10 cellular contexts compared by ENCODE assay signal in the genomic region with DNA sequence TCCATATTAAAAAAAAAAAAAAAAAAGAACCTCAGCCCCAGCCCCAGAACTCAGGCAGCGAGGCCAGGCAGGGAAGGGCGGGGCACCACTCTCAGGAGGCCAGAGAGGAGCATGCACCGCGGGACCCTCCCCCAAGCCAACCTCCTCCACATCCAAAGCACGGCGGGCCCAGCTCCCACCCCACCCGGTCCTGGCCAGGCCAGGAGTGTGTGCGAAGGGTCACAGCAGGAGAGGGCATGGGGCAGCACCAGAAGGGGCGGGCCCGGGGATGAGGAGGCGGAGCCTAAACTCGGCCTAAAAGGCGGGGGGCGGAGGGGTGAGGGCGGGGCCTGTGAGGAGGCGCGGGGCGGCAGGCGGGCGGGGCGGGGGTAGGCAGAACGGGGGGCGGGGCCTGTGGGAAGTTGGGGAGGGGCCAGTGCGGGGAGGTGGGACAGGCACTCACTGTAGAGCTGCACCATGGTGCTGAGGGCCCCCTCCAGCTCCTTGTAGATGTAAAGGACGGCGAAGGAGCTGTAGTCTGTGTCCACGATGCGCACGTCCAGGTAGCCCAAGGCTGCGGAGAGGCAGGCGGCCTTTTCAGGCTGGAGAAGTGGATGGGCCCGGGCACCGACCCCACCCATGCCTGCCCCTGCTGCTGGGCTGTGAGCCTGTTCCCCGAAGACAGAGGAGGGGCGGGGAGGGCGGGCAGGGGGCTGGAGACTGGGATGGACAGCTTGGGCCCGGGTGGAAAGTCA. TPM values are rescaled to one million over a fixed set of nuclear protein-coding genes. Genes with fewer than 3 reads are reported as not detected.
A peak's percentile ranks its signal among the peaks of the same experiment; 100 is the strongest.
DNase-seq lines count a peak whose midpoint lies in the region; ATAC-seq, FAIRE-seq and TF ChIP-seq lines count a peak whose summit lies in the region.
"Had no signal": no experiment of that assay in that cellular context is flagged by ENCODE, and none has a peak within 500 bp of the region (broad histone marks: within the 10 kb centered on the region; RNA-seq: fewer than 3 reads in every experiment).

No MANE protein-coding gene starts in this region.

- H3K4me1 Mint-ChIP-seq in activated CD4-positive, alpha-beta memory T cell treated with anti-CD3 and anti-CD28 coated beads for 36 hours (ENCODE audit: low read depth), result peaks cover 15% of the 10 kb centered on the region

- no peak for FAIRE-seq in A549 (lab: Jason Lieb, UNC)
- FAIRE-seq: islet of Langerhans, TTC549 had no signal

- peak; percentile 21 to 68; a peak in 4 of 6 replicates for ATAC-seq in A549
- ATAC-seq in aorta (ENCODE audit: low FRiP score), result peak; percentile 33
- ATAC-seq in GM18873 (IDR thresholded peaks at IDR 0.05; ENCODE audit: low FRiP score, unreplicated experiment), result no peak

- H3K36me3 Mint-ChIP-seq in activated CD4-positive, alpha-beta memory T cell treated with anti-CD3 and anti-CD28 coated beads for 36 hours, result no peaks in the 10 kb centered on the region

- TF ChIP-seq POLR2A in A549 (IDR thresholded peaks at IDR 0.05; ENCODE audit: low read length), result peak; percentile 22; the same call in 1 of the 2 replicates

- WGBS in A549 (ENCODE audit: missing lambda C conversion rate), result 52% methylated on average over 20 of the region's 37 CpGs
- WGBS in aorta, 2 donors, result 14 to 18% methylated on average over 37 of the region's 37 CpGs

- H3K4me2 ChIP-seq in A549, result peak overlapping the region; percentile 66

- TF ChIP-seq EP300 in A549 (IDR thresholded peaks at IDR 0.05), result no peak

- no peak overlapping the region for H3K27ac Mint-ChIP-seq in activated CD4-positive, alpha-beta memory T cell treated with anti-CD3 and anti-CD28 coated beads for 36 hours

- no peak for TF ChIP-seq RAD21 in A549 (conservative IDR thresholded peaks at IDR 0.05 in 1 of 2, IDR thresholded peaks at IDR 0.05 in 1 of 2)

- intact Hi-C loops in activated CD4-positive, alpha-beta memory T cell treated with anti-CD3 and anti-CD28 coated beads for 36 hours (cut with micrococcal nuclease), result no loop called here
- intact Hi-C loops in aorta (cut with DNase I), result no loop called here

- H3K4me3 ChIP-seq in A549 (no peak overlapping the region), iPS-18a (ENCODE audit: low read length) (peak overlapping the region; percentile 17), aorta (ENCODE audit: low read length in 2 of 2) (no peak overlapping the region)

- peaks cover 16% of the 10 kb centered on the region for H3K4me1 ChIP-seq in A549
- H3K4me1 ChIP-seq in iPS-18a (ENCODE audit: control insufficient read depth, low read depth, low read length), result peaks cover 2% of the 10 kb centered on the region
- H3K4me1 ChIP-seq in aorta (ENCODE audit: control insufficient read depth in 1 of 2, insufficient read depth in 2 of 2, low read length in 2 of 2), result no peaks in the 10 kb centered on the region

- DNase-seq in A549 (ENCODE audit: low read depth in 1 of 2, low spot score in 1 of 2), result peak; percentile 49 to 79
- DNase-seq in HT-29 (ENCODE audit: low spot score), result peak; percentile 74
- peak; percentile 50 for DNase-seq in activated CD4-positive, alpha-beta memory T cell treated with anti-CD3 and anti-CD28 coated beads for 36 hours
- peak; percentile 43 to 84 for DNase-seq in aorta
- DNase-seq in A172 (ENCODE audit: low spot score), result no peak
- DNase-seq in putamen (ENCODE audit: low spot score), result no peak

- CTCF ChIA-PET in A549 (lab: Yijun Ruan, JAX), result interaction anchor here (1.0 to 28.0 kb wide), 5 partner anchors 15 to 34 kb away, joined by 3 to 625 read pairs (median 11); partner anchors contain the start of genes LCN10, LCN6 and TMEM141
- CTCF ChIA-PET in activated CD4-positive, alpha-beta memory T cell treated with anti-CD3 and anti-CD28 coated beads for 36 hours (lab: Charles Lee), result interaction anchor here (0.9 to 1.1 kb wide), 2 partner anchors 12 to 24 kb away, joined by 3 read pairs; no protein-coding TSS in a partner anchor

- H3K27ac ChIP-seq in A549, result peak overlapping the region in 1 of 2 experiments; percentile 68; a peak in 3 of 6 replicates
- H3K27ac ChIP-seq in iPS-18a (ENCODE audit: low read length), result no peak overlapping the region
- H3K27ac ChIP-seq in aorta (ENCODE audit: low read depth in 1 of 2, low read length in 2 of 2), result no peak overlapping the region

- H3K36me3 ChIP-seq in iPS-18a (ENCODE audit: control insufficient read depth, low read depth, low read length) (no peaks in the 10 kb centered on the region), aorta (ENCODE audit: control insufficient read depth in 1 of 2, insufficient read depth in 2 of 2, low read length in 1 of 2) (no peaks in the 10 kb centered on the region)

- peaks cover 20% of the 10 kb centered on the region for H3K27me3 Mint-ChIP-seq in activated CD4-positive, alpha-beta memory T cell treated with anti-CD3 and anti-CD28 coated beads for 36 hours

- H3K27me3 ChIP-seq in iPS-18a (ENCODE audit: control insufficient read depth, insufficient read depth, low read length), result peaks cover 8% of the 10 kb centered on the region
- H3K27me3 ChIP-seq in aorta (ENCODE audit: control insufficient read depth in 1 of 2, insufficient read depth in 2 of 2, low read length in 1 of 2), result no peaks in the 10 kb centered on the region

- no peaks in the 10 kb centered on the region for H3K9me3 Mint-ChIP-seq in activated CD4-positive, alpha-beta memory T cell treated with anti-CD3 and anti-CD28 coated beads for 36 hours

- TF ChIP-seq CTCF in A549 (IDR thresholded peaks at IDR 0.05), result no peak

- no peaks in the 10 kb centered on the region for H3K9me3 ChIP-seq in A549
- H3K9me3 ChIP-seq in iPS-18a (ENCODE audit: control insufficient read depth, low read depth, low read length), result no peaks in the 10 kb centered on the region
- no peaks in the 10 kb centered on the region for H3K9me3 ChIP-seq in aorta (ENCODE audit: control insufficient read depth, low read length)

- POLR2A ChIA-PET in A549 (lab: Yijun Ruan, JAX), result interaction anchor here (1.3 kb wide), 1 partner anchor 35 kb away, joined by 4 read pairs; no protein-coding TSS in a partner anchor
- POLR2A ChIA-PET in activated CD4-positive, alpha-beta memory T cell treated with anti-CD3 and anti-CD28 coated beads for 36 hours (lab: Charles Lee), result no interaction called here

- no peak overlapping the region for H3K9ac ChIP-seq in iPS-18a (ENCODE audit: low read length)

- no peak overlapping the region for H3K4me3 Mint-ChIP-seq in activated CD4-positive, alpha-beta memory T cell treated with anti-CD3 and anti-CD28 coated beads for 36 hours

RNA-seq across cellular contexts. Expression of gene LCN15, which starts 1.2 kb away (rescaled TPM):
- polyA plus RNA-seq in A549 (2011; rRNA removed), result 0.10 and 0.24 TPM in 2 replicates
- polyA plus RNA-seq in A549 (2012; cell fraction: cytosol; rRNA removed), result 0.05 and 0.08 TPM in 2 replicates
- 0.18 and 0.20 TPM in 2 replicates for polyA plus RNA-seq in A549 (2012; cell fraction: nucleus; rRNA removed)
- polyA plus RNA-seq in A549 (2017; fragmentation: RNase III; extraction: RNeasy Plus Mini Kit Qiagen cat#74134 plus additional on column Dnase treatment), result 0.07 to 0.09 TPM in 2 of 3 replicates, not detected in the other
- polyA minus RNA-seq in A549 (2011; rRNA and poly(A)+ RNA removed), result not detected in 2 replicates
- 0.60 TPM in 1 of 2 replicates, not detected in the other for total RNA-seq in HT-29 (2014; rRNA removed; shearing (Covaris generic))
- not detected for total RNA-seq in activated CD4-positive, alpha-beta memory T cell treated with anti-CD3 and anti-CD28 coated beads for 36 hours
- not detected for total RNA-seq in aorta
- polyA plus RNA-seq in aorta, result under 1 TPM in 1 of 2 donors, not detected in 1; 0.88 TPM
- not detected in 2 replicates for total RNA-seq in A172 (2014; rRNA removed; shearing (Covaris generic))

RNA-seq across cellular contexts. Expression of gene LCN8, which starts 5.0 kb away (rescaled TPM):
- polyA plus RNA-seq in A549 (2011; rRNA removed) (not detected in 2 replicates), A549 (2017; fragmentation: RNase III; extraction: RNeasy Plus Mini Kit Qiagen cat#74134 plus additional on column Dnase treatment) (not detected in 3 replicates), aorta (under 1 TPM in 1 of 2 donors, not detected in 1; 0.10 TPM)
- polyA plus RNA-seq in A549 (2012; cell fraction: cytosol; rRNA removed), result not detected in 2 replicates
- polyA plus RNA-seq in A549 (2012; cell fraction: nucleus; rRNA removed), result 0.05 TPM in 1 of 2 replicates, not detected in the other
- not detected in 2 replicates for polyA minus RNA-seq in A549 (2011; rRNA and poly(A)+ RNA removed)
- total RNA-seq in HT-29 (2014; rRNA removed; shearing (Covaris generic)), result not detected in 2 replicates
- not detected for total RNA-seq in activated CD4-positive, alpha-beta memory T cell treated with anti-CD3 and anti-CD28 coated beads for 36 hours
- total RNA-seq in aorta, result not detected
- not detected in 2 replicates for total RNA-seq in A172 (2014; rRNA removed; shearing (Covaris generic))

RNA-seq across cellular contexts. Expression of gene LCN6, which starts 14.8 kb away (rescaled TPM):
- polyA plus RNA-seq in A549 (2011; rRNA removed) (not detected in 2 replicates), A549 (2017; fragmentation: RNase III; extraction: RNeasy Plus Mini Kit Qiagen cat#74134 plus additional on column Dnase treatment) (not detected in 3 replicates), aorta (1 to 10 TPM in 1 of 2 donors, not detected in 1; 2.5 TPM)
- not detected in 2 replicates for polyA plus RNA-seq in A549 (2012; cell fraction: cytosol; rRNA removed)
- not detected in 2 replicates for polyA plus RNA-seq in A549 (2012; cell fraction: nucleus; rRNA removed)
- not detected in 2 replicates for polyA minus RNA-seq in A549 (2011; rRNA and poly(A)+ RNA removed)
- total RNA-seq in HT-29 (2014; rRNA removed; shearing (Covaris generic)), result not detected in 2 replicates
- not detected for total RNA-seq in activated CD4-positive, alpha-beta memory T cell treated with anti-CD3 and anti-CD28 coated beads for 36 hours
- 10 to 100 TPM; 17.4 to 24.2 TPM for total RNA-seq in aorta
- not detected in 2 replicates for total RNA-seq in A172 (2014; rRNA removed; shearing (Covaris generic))

RNA-seq across cellular contexts. Expression of gene LCN10, which starts 20.3 kb away (rescaled TPM):
- not detected in 2 replicates for polyA plus RNA-seq in A549 (2011; rRNA removed)
- not detected in 2 replicates for polyA plus RNA-seq in A549 (2012; cell fraction: cytosol; rRNA removed)
- not detected in 2 replicates for polyA plus RNA-seq in A549 (2012; cell fraction: nucleus; rRNA removed)
- polyA plus RNA-seq in A549 (2017; fragmentation: RNase III; extraction: RNeasy Plus Mini Kit Qiagen cat#74134 plus additional on column Dnase treatment), result not detected in 3 replicates
- polyA minus RNA-seq in A549 (2011; rRNA and poly(A)+ RNA removed), result not detected in 2 replicates
- total RNA-seq in HT-29 (2014; rRNA removed; shearing (Covaris generic)), result not detected in 2 replicates
- total RNA-seq in activated CD4-positive, alpha-beta memory T cell treated with anti-CD3 and anti-CD28 coated beads for 36 hours, result 1 to 10 TPM; 1.2 to 1.5 TPM
- total RNA-seq in aorta, result 10 to 100 TPM; 11.4 to 13.4 TPM
- polyA plus RNA-seq in aorta, result 1 to 10 TPM in 1 of 2 donors, under 1 TPM in 1; 0.25 to 2.1 TPM
- not detected in 2 replicates for total RNA-seq in A172 (2014; rRNA removed; shearing (Covaris generic))

RNA-seq across cellular contexts. Expression of gene TMEM141, which starts 28.1 kb away (rescaled TPM):
- 64.5 and 78.0 TPM in 2 replicates for polyA plus RNA-seq in A549 (2011; rRNA removed)
- polyA plus RNA-seq in A549 (2012; cell fraction: cytosol; rRNA removed), result 104 and 117 TPM in 2 replicates
- polyA plus RNA-seq in A549 (2012; cell fraction: nucleus; rRNA removed), result 75.8 and 78.8 TPM in 2 replicates
- polyA plus RNA-seq in A549 (2017; fragmentation: RNase III; extraction: RNeasy Plus Mini Kit Qiagen cat#74134 plus additional on column Dnase treatment), result 69.9 to 71.0 TPM (median 70.7 TPM) in 3 replicates
- 27.4 and 35.2 TPM in 2 replicates for polyA minus RNA-seq in A549 (2011; rRNA and poly(A)+ RNA removed)
- 357 and 376 TPM in 2 replicates for total RNA-seq in HT-29 (2014; rRNA removed; shearing (Covaris generic))
- 10 to 100 TPM; 42.3 to 45.2 TPM for total RNA-seq in activated CD4-positive, alpha-beta memory T cell treated with anti-CD3 and anti-CD28 coated beads for 36 hours
- total RNA-seq in aorta, result 10 to 100 TPM; 26.6 to 27.0 TPM
- polyA plus RNA-seq in aorta, result 10 to 100 TPM; 57.0 to 95.8 TPM
- 74.4 and 101 TPM in 2 replicates for total RNA-seq in A172 (2014; rRNA removed; shearing (Covaris generic))

Comparison
In these comparisons a context has a peak if more than half of its experiments do, and no peak if none do; other contexts are left out.
1. DNase-seq: peak in A549 (2 of 2), HT-29 (single experiment), activated CD4-positive, alpha-beta memory T cell treated with anti-CD3 and anti-CD28 coated beads for 36 hours (single experiment) and aorta (2 of 2); none in A172 (single experiment) and putamen (single experiment).
2. RNA of gene LCN6, which starts 14.8 kb away (total RNA-seq): 17.4 to 24.2 TPM in aorta; not detected in HT-29, not detected in activated CD4-positive, alpha-beta memory T cell treated with anti-CD3 and anti-CD28 coated beads for 36 hours and not detected in A172; every median in the first group is over 10 times any median in the second.